ENCODE assay signal across 18 cellular contexts in genomic region chr5:761206-761771, GRCh38. TPM values are rescaled to one million over a fixed set of nuclear protein-coding genes. Genes with fewer than 3 reads are reported as not detected.
A peak's percentile ranks its signal among the peaks of the same experiment; 100 is the strongest.
DNase-seq lines count a peak whose midpoint lies in the region; ATAC-seq and TF ChIP-seq lines count a peak whose summit lies in the region.
"Had no signal": no experiment of that assay in that cellular context is flagged by ENCODE, and none has a peak within 500 bp of the region (broad histone marks: within the 10 kb centered on the region; RNA-seq: fewer than 3 reads in every experiment).

No MANE protein-coding gene starts in this region.

- DNase-seq in 8988T (peak; percentile 55), AG20443 (ENCODE audit: low spot score) (peak; percentile 15), coronary artery (ENCODE audit: low spot score) (peak; percentile 70), osteoblast (ENCODE audit: insufficient read length, low spot score, missing footprints) (peak; percentile 83), NOMO-1 (lab: John Stamatoyannopoulos, UW; ENCODE audit: unreplicated experiment in 2 of 2) (no peak), NCI-H1694 treated with DMSO at 0.1 percent for 48 hours (lab: John Stamatoyannopoulos, UW) (no peak)
- DNase-seq: activated naive CD4-positive, alpha-beta T cell; cortex of kidney; DMS 273 treated with DMSO at 0.1 percent for 48 hours; MV-4-11; NCI-H2081; NCI-H526 treated with DMSO at 0.1 percent for 48 hours; nephron progenitor cell; OCI-M1 had no signal

- no peak for ATAC-seq in GM18511 (IDR thresholded peaks at IDR 0.05; ENCODE audit: unreplicated experiment)
- ATAC-seq: gastroesophageal sphincter had no signal

- no peaks in the 10 kb centered on the region for H3K4me1 ChIP-seq in osteoblast (ENCODE audit: insufficient read depth, low read length)

- H2AFZ ChIP-seq in osteoblast (ENCODE audit: low read length), result no peak overlapping the region

- no peak overlapping the region for H3K4me2 ChIP-seq in osteoblast (ENCODE audit: insufficient read depth, low read length)

- no peaks in the 10 kb centered on the region for H3K27me3 ChIP-seq in osteoblast (ENCODE audit: insufficient read depth, low read length)
- H3K27me3 ChIP-seq: gastroesophageal sphincter, thyroid gland had no signal

- H4K20me1 ChIP-seq in osteoblast (ENCODE audit: insufficient read depth, low read length), result no peaks in the 10 kb centered on the region

- TF ChIP-seq CTCF in coronary artery (IDR thresholded peaks at IDR 0.05) (no peak), osteoblast (IDR thresholded peaks at IDR 0.05; ENCODE audit: extremely low read depth, low read depth, low read length) (no peak)

- H3K9me3 ChIP-seq in osteoblast (ENCODE audit: low read depth, low read length), result no peaks in the 10 kb centered on the region
- H3K9me3 ChIP-seq: gastroesophageal sphincter, thyroid gland had no signal

- no peaks in the 10 kb centered on the region for H3K79me2 ChIP-seq in osteoblast (ENCODE audit: insufficient read depth, low read length)

- no peak overlapping the region for H3K4me3 ChIP-seq in coronary artery
- no peak overlapping the region for H3K4me3 ChIP-seq in osteoblast (ENCODE audit: insufficient read depth, low read length)
- H3K4me3 ChIP-seq: gastroesophageal sphincter, thyroid gland had no signal

- H3K36me3 ChIP-seq in osteoblast (ENCODE audit: insufficient read depth, low read length), result no peaks in the 10 kb centered on the region
- H3K36me3 ChIP-seq: thyroid gland had no signal

- H3K27ac ChIP-seq in coronary artery (no peak overlapping the region), osteoblast (ENCODE audit: low read depth, low read length) (no peak overlapping the region)
- H3K27ac ChIP-seq: epithelial cell of prostate, thyroid gland had no signal

RNA-seq across cellular contexts. Expression of gene ZDHHC11B, which starts 23.2 kb away (rescaled TPM):
- not detected in 2 replicates for total RNA-seq in osteoblast

Comparison
In these comparisons a context has a peak if more than half of its experiments do, and no peak if none do; other contexts are left out.
1. DNase-seq: peak in 8988T (single experiment), AG20443 (single experiment), coronary artery (single experiment) and osteoblast (single experiment); none in NOMO-1 (0 of 2) and NCI-H1694 treated with DMSO at 0.1 percent for 48 hours (single experiment).